In genomic region chr2:48109491-48110204, GRCh38 we compare ENCODE assay signal across 1 cellular context.
TF ChIP-seq lines count a peak whose summit lies in the region.

No MANE protein-coding gene starts in this region.

TF ChIP-seq in A549, 52 proteins besides CTCF, POLR2A, EP300 and RAD21 (continued from another document):
- TF ChIP-seq HMGXB4 (CRISPR knock-in tag; IDR thresholded peaks at IDR 0.05; ENCODE audit: borderline replicate concordance), result no peak
- TF ChIP-seq FOSL2 (IDR thresholded peaks at IDR 0.05), result no peak
- TF ChIP-seq FOSL2 (CRISPR knock-in tag; IDR thresholded peaks at IDR 0.05), result no peak
- no peak for TF ChIP-seq FOSB (CRISPR knock-in tag; IDR thresholded peaks at IDR 0.05)
- no peak for TF ChIP-seq RCOR1 (IDR thresholded peaks at IDR 0.05; ENCODE audit: low read depth, low read length)
- no peak for TF ChIP-seq MAX (IDR thresholded peaks at IDR 0.05)
- TF ChIP-seq EHMT2 (IDR thresholded peaks at IDR 0.05; ENCODE audit: low read depth), result no peak
